1 cellular context compared by ENCODE assay signal in genomic region chr13:65959305-65959704, GRCh38.
A peak's percentile ranks its signal among the peaks of the same experiment; 100 is the strongest.
TF ChIP-seq lines count a peak whose summit lies in the region.

No MANE protein-coding gene starts in this region.

TF ChIP-seq in HEK293, 187 proteins besides CTCF, POLR2A, EP300 and RAD21 (continued from another document):
- TF ChIP-seq ELK4 (IDR thresholded peaks at IDR 0.05; ENCODE audit: borderline replicate concordance, low read depth, low read length), result 0 out of 2 replicates have a peak, but pooled peaks have one; percentile 27
- no peak for TF ChIP-seq GLIS1 (tag by site-specific recombination; IDR thresholded peaks at IDR 0.05)
